In genomic region chr22:46684706-46685105, GRCh38 we compare ENCODE assay signal across 2 cellular contexts.
A peak's percentile ranks its signal among the peaks of the same experiment; 100 is the strongest.
TF ChIP-seq lines count a peak whose summit lies in the region.

No MANE protein-coding gene starts in this region.

TF ChIP-seq in IMR-90, 13 proteins besides CTCF, POLR2A, EP300 and RAD21:
- TF ChIP-seq FOS (IDR thresholded peaks at IDR 0.05; ENCODE audit: low read depth, low read length) (no peak), BHLHE40 (IDR thresholded peaks at IDR 0.05; ENCODE audit: low read depth, low read length) (no peak), RFX5 (IDR thresholded peaks at IDR 0.05; ENCODE audit: low read depth, low read length) (no peak), NFE2L2 (IDR thresholded peaks at IDR 0.05; ENCODE audit: low read depth, low read length) (no peak), CEBPB (IDR thresholded peaks at IDR 0.05; ENCODE audit: low read depth, low read length) (no peak), MXI1 (IDR thresholded peaks at IDR 0.05; ENCODE audit: borderline replicate concordance, low read depth, low read length) (no peak), CHD1 (IDR thresholded peaks at IDR 0.05; ENCODE audit: low read depth, low read length) (no peak), SMC3 (IDR thresholded peaks at IDR 0.05; ENCODE audit: low read depth, low read length) (no peak), MAZ (IDR thresholded peaks at IDR 0.05; ENCODE audit: borderline replicate concordance, low read depth, low read length) (no peak), RCOR1 (IDR thresholded peaks at IDR 0.05; ENCODE audit: insufficient replicate concordance, low read length) (no peak), MAFK (IDR thresholded peaks at IDR 0.05; ENCODE audit: low read depth, low read length) (no peak)
- TF ChIP-seq, protein P1, sequence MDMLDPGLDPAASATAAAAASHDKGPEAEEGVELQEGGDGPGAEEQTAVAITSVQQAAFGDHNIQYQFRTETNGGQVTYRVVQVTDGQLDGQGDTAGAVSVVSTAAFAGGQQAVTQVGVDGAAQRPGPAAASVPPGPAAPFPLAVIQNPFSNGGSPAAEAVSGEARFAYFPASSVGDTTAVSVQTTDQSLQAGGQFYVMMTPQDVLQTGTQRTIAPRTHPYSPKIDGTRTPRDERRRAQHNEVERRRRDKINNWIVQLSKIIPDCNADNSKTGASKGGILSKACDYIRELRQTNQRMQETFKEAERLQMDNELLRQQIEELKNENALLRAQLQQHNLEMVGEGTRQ (IDR thresholded peaks at IDR 0.05; ENCODE audit: low read depth, low read length): no peak
- TF ChIP-seq, protein P2, sequence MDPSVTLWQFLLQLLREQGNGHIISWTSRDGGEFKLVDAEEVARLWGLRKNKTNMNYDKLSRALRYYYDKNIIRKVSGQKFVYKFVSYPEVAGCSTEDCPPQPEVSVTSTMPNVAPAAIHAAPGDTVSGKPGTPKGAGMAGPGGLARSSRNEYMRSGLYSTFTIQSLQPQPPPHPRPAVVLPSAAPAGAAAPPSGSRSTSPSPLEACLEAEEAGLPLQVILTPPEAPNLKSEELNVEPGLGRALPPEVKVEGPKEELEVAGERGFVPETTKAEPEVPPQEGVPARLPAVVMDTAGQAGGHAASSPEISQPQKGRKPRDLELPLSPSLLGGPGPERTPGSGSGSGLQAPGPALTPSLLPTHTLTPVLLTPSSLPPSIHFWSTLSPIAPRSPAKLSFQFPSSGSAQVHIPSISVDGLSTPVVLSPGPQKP (IDR thresholded peaks at IDR 0.05; ENCODE audit: borderline replicate concordance, low read depth, low read length): no peak

TF ChIP-seq in GM12878, 131 proteins besides CTCF, POLR2A, EP300 and RAD21:
- TF ChIP-seq, protein P3, sequence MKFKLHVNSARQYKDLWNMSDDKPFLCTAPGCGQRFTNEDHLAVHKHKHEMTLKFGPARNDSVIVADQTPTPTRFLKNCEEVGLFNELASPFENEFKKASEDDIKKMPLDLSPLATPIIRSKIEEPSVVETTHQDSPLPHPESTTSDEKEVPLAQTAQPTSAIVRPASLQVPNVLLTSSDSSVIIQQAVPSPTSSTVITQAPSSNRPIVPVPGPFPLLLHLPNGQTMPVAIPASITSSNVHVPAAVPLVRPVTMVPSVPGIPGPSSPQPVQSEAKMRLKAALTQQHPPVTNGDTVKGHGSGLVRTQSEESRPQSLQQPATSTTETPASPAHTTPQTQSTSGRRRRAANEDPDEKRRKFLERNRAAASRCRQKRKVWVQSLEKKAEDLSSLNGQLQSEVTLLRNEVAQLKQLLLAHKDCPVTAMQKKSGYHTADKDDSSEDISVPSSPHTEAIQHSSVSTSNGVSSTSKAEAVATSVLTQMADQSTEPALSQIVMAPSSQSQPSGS (IDR thresholded peaks at IDR 0.05; ENCODE audit: low read length): no peak; the same call in 1 of the 2 replicates
- no peak for TF ChIP-seq BCL3 (IDR thresholded peaks at IDR 0.05; ENCODE audit: borderline replicate concordance, insufficient read depth, low read depth, low read length, poor library complexity, severe bottlenecking)
- TF ChIP-seq CHD1 (IDR thresholded peaks at IDR 0.05; ENCODE audit: low read depth, low read length): no peak
- no peak for TF ChIP-seq ZNF687 (IDR thresholded peaks at IDR 0.05)
- no peak for TF ChIP-seq NR2C1 (IDR thresholded peaks at IDR 0.05)
- no peak for TF ChIP-seq USF1 (IDR thresholded peaks at IDR 0.05; ENCODE audit: borderline replicate concordance, extremely low read length, insufficient read depth, low read depth, low read length)
- TF ChIP-seq MYC (IDR thresholded peaks at IDR 0.05; ENCODE audit: insufficient read depth, insufficient read length, insufficient replicate concordance, low read length, severe bottlenecking): no peak
- peak; percentile 70 for TF ChIP-seq PKNOX1 (IDR thresholded peaks at IDR 0.05)
- TF ChIP-seq CHD4 (IDR thresholded peaks at IDR 0.05): no peak
- TF ChIP-seq TCF12 (IDR thresholded peaks at IDR 0.05; ENCODE audit: low read depth, low read length): peak; percentile 93
- TF ChIP-seq SRF (IDR thresholded peaks at IDR 0.05; ENCODE audit: low read depth in 2 of 2, low read length in 2 of 2): no peak
- TF ChIP-seq BHLHE40 (IDR thresholded peaks at IDR 0.05; ENCODE audit: borderline replicate concordance in 1 of 2, low read depth in 2 of 2, low read length in 1 of 2): peak in 1 of 2 experiments; percentile 31; a peak in 1 of 4 replicates
- TF ChIP-seq, protein P4, sequence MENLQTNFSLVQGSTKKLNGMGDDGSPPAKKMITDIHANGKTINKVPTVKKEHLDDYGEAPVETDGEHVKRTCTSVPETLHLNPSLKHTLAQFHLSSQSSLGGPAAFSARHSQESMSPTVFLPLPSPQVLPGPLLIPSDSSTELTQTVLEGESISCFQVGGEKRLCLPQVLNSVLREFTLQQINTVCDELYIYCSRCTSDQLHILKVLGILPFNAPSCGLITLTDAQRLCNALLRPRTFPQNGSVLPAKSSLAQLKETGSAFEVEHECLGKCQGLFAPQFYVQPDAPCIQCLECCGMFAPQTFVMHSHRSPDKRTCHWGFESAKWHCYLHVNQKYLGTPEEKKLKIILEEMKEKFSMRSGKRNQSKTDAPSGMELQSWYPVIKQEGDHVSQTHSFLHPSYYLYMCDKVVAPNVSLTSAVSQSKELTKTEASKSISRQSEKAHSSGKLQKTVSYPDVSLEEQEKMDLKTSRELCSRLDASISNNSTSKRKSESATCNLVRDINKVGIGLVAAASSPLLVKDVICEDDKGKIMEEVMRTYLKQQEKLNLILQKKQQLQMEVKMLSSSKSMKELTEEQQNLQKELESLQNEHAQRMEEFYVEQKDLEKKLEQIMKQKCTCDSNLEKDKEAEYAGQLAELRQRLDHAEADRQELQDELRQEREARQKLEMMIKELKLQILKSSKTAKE (IDR thresholded peaks at IDR 0.05; ENCODE audit: low read depth, poor library complexity, severe bottlenecking): peak; percentile 82
- 0 out of 4 replicates have a peak, but pooled peaks of 1 of the 2 experiments have one; percentile 13 for TF ChIP-seq IKZF2 (IDR thresholded peaks at IDR 0.05)
- peak; percentile 36; the same call in 1 of the 2 replicates for TF ChIP-seq IKZF1 (conservative IDR thresholded peaks at IDR 0.05)
- TF ChIP-seq PAX5 (IDR thresholded peaks at IDR 0.05; ENCODE audit: borderline replicate concordance, low read depth, low read length): peak; percentile 95
- TF ChIP-seq, protein P2 (IDR thresholded peaks at IDR 0.05; ENCODE audit: low read depth, low read length): no peak
- no peak for TF ChIP-seq MLLT1 (IDR thresholded peaks at IDR 0.05)
- no peak; the same call in 1 of the 2 replicates for TF ChIP-seq MTA3 (IDR thresholded peaks at IDR 0.05; ENCODE audit: borderline replicate concordance, low read length)
- TF ChIP-seq PBX3 (IDR thresholded peaks at IDR 0.05; ENCODE audit: insufficient replicate concordance, low read depth, low read length): peak; percentile 23
- peak; percentile 45; the same call in 1 of the 2 replicates for TF ChIP-seq EED (IDR thresholded peaks at IDR 0.05; ENCODE audit: low read depth)
- TF ChIP-seq CREM (IDR thresholded peaks at IDR 0.05; ENCODE audit: low read depth): no peak
- TF ChIP-seq SUZ12 (IDR thresholded peaks at IDR 0.05; ENCODE audit: unreplicated experiment): no peak
- peak; percentile 89 for TF ChIP-seq TCF3 (IDR thresholded peaks at IDR 0.05; ENCODE audit: borderline replicate concordance, insufficient read depth, low read depth, low read length)
- no peak for TF ChIP-seq ZNF207 (IDR thresholded peaks at IDR 0.05; ENCODE audit: borderline replicate concordance)
- TF ChIP-seq HDAC2 (IDR thresholded peaks at IDR 0.05): no peak
- TF ChIP-seq GABPA (IDR thresholded peaks at IDR 0.05; ENCODE audit: low read depth): 0 out of 2 replicates have a peak, but pooled peaks have one; percentile 19
- TF ChIP-seq ZNF384 (IDR thresholded peaks at IDR 0.05; ENCODE audit: borderline replicate concordance, low read depth, low read length): no peak
- peak; percentile 45 for TF ChIP-seq RUNX3 (IDR thresholded peaks at IDR 0.05; ENCODE audit: low read length)
- TF ChIP-seq NRF1 (conservative IDR thresholded peaks at IDR 0.05; ENCODE audit: low read depth, low read length): no peak
- TF ChIP-seq DPF2 (IDR thresholded peaks at IDR 0.05): no peak
